1 cellular context compared by ENCODE assay signal in the genomic region with DNA sequence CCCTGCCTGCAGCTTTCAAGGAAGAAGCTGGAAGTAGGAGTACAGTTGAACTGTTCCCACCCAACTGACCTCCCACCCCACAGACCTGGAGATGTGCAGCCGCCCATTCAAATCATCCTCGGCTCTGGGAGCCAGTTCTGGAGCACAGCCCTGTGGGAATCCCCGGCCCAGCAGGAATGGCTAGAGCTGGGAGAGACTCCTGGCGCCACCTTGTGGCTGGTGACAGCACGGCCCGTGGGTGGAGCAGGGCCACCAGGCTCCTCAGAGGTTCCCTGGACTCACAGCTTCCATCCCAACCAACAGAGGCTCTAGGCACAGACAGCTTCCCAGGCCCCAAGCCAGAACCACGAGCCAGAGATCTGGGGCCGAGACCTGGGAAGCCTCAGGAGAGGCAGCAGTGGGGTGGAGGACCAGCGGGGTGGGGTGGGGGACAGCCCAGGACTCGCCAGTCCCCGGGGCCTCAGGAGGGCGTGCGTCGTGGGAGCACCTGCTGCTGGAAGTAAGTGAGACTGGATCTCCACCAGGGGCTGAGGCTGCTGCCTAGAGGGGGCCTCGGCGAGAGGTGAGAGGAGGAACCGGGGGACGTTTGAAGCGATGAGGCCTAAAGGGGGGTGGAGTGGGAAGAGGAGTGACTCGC.
TF ChIP-seq lines count a peak whose summit lies in the region.

No MANE protein-coding gene starts in this region.

TF ChIP-seq in liver, 16 proteins besides CTCF, POLR2A, EP300 and RAD21 (continued from another document):
- TF ChIP-seq, protein P1, sequence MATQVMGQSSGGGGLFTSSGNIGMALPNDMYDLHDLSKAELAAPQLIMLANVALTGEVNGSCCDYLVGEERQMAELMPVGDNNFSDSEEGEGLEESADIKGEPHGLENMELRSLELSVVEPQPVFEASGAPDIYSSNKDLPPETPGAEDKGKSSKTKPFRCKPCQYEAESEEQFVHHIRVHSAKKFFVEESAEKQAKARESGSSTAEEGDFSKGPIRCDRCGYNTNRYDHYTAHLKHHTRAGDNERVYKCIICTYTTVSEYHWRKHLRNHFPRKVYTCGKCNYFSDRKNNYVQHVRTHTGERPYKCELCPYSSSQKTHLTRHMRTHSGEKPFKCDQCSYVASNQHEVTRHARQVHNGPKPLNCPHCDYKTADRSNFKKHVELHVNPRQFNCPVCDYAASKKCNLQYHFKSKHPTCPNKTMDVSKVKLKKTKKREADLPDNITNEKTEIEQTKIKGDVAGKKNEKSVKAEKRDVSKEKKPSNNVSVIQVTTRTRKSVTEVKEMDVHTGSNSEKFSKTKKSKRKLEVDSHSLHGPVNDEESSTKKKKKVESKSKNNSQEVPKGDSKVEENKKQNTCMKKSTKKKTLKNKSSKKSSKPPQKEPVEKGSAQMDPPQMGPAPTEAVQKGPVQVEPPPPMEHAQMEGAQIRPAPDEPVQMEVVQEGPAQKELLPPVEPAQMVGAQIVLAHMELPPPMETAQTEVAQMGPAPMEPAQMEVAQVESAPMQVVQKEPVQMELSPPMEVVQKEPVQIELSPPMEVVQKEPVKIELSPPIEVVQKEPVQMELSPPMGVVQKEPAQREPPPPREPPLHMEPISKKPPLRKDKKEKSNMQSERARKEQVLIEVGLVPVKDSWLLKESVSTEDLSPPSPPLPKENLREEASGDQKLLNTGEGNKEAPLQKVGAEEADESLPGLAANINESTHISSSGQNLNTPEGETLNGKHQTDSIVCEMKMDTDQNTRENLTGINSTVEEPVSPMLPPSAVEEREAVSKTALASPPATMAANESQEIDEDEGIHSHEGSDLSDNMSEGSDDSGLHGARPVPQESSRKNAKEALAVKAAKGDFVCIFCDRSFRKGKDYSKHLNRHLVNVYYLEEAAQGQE (IDR thresholded peaks at IDR 0.05) = no peak
- TF ChIP-seq TAF1 (conservative IDR thresholded peaks at IDR 0.05) = no peak
- TF ChIP-seq, protein P2, sequence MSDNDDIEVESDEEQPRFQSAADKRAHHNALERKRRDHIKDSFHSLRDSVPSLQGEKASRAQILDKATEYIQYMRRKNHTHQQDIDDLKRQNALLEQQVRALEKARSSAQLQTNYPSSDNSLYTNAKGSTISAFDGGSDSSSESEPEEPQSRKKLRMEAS (IDR thresholded peaks at IDR 0.05) = no peak
- no peak for TF ChIP-seq FOXA1 (IDR thresholded peaks at IDR 0.05)
- no peak for TF ChIP-seq RXRA (IDR thresholded peaks at IDR 0.05)
- TF ChIP-seq HNF4A (conservative IDR thresholded peaks at IDR 0.05) = no peak
